In the genomic region with DNA sequence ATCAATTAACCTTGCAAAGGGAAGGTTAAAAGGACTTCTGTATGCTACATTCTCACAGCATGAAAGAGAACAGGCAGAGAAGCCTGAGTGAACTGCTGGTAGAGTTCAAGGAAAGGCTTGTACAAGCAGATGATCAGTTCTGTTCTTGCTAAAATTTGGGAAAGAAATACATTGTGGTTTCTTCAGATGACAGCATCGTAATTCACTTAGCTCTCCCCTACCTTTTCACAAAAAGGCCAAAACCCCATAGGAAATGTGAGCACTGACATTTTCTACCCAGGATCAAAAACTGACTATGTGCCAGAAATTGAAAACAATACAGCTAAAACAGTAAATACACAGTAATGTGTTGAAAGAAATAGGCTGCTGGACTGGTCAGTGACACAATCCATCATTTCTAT, we compare ENCODE assay signal across 27 cellular contexts.
DNase-seq lines count a peak whose midpoint lies in the region; ATAC-seq, FAIRE-seq and TF ChIP-seq lines count a peak whose summit lies in the region.
"Had no signal": no experiment of that assay in that cellular context is flagged by ENCODE, and none has a peak within 500 bp of the region (broad histone marks: within the 10 kb centered on the region; RNA-seq: fewer than 3 reads in every experiment).

No MANE protein-coding gene starts in this region.

- in situ Hi-C loops in astrocyte of the spinal cord (cut with HindIII; ENCODE audit: low sequenced_read_pairs): no loop called here
- in situ Hi-C loops in gastrocnemius medialis (cut with MboI; ENCODE audit: low sequenced_read_pairs in 4 of 4): no loop called here

- H3K4me3 ChIP-seq in astrocyte of the spinal cord (ENCODE audit: low read depth, low read length) (no peak overlapping the region), keratinocyte (ENCODE audit: control insufficient read depth in 2 of 3, extremely low read depth in 1 of 3, insufficient read depth in 2 of 3, low read depth in 1 of 3, low read length in 3 of 3) (no peak overlapping the region), gastrocnemius medialis (no peak overlapping the region)
- H3K4me3 ChIP-seq: BLaER1 had no signal

- H3K27me3 ChIP-seq in keratinocyte (ENCODE audit: control insufficient read depth, extremely low read depth, insufficient read depth, low read length): no peaks in the 10 kb centered on the region
- H3K27me3 ChIP-seq in gastrocnemius medialis: no peaks in the 10 kb centered on the region
- H3K27me3 ChIP-seq: BLaER1 had no signal

- H4K20me1 ChIP-seq in keratinocyte (ENCODE audit: control insufficient read depth, extremely low read depth, insufficient read depth, low read length): no peaks in the 10 kb centered on the region
- H4K20me1 ChIP-seq: BLaER1 had no signal

- dilution Hi-C loops in keratinocyte (cut with MboI; ENCODE audit: extremely low pct_ligation_motif_present, low sequenced_read_pairs): no loop called here

- H3K36me3 ChIP-seq in keratinocyte (ENCODE audit: control insufficient read depth in 2 of 2, extremely low read depth in 1 of 2, insufficient read depth in 2 of 2, low read length in 2 of 2) (no peaks in the 10 kb centered on the region), gastrocnemius medialis (no peaks in the 10 kb centered on the region)
- H3K36me3 ChIP-seq: BLaER1 had no signal

- TF ChIP-seq CTCF in astrocyte of the spinal cord (IDR thresholded peaks at IDR 0.05; ENCODE audit: low read depth, low read length) (no peak), keratinocyte (optimal IDR thresholded peaks at IDR 0.05 in 1 of 3, IDR thresholded peaks at IDR 0.05 in 1 of 3, conservative IDR thresholded peaks at IDR 0.05 in 1 of 3; ENCODE audit: extremely low read depth in 1 of 3, insufficient read depth in 2 of 3, low read length in 3 of 3) (no peak), gastrocnemius medialis (IDR thresholded peaks at IDR 0.05 in 4 of 5, conservative IDR thresholded peaks at IDR 0.05 in 1 of 5) (no peak)

- no peaks in the 10 kb centered on the region for H3K9me3 ChIP-seq in keratinocyte (ENCODE audit: control insufficient read depth, low read depth, low read length)
- no peaks in the 10 kb centered on the region for H3K9me3 ChIP-seq in gastrocnemius medialis
- H3K9me3 ChIP-seq: BLaER1 had no signal

- no peak overlapping the region for H2AFZ ChIP-seq in keratinocyte (ENCODE audit: control insufficient read depth, low read length)
- H2AFZ ChIP-seq: parathyroid adenoma had no signal

- peak; percentile 36 for FAIRE-seq in keratinocyte (lab: Jason Lieb, UNC)
- FAIRE-seq: RCC 7860 had no signal

- ATAC-seq in GM18505 (IDR thresholded peaks at IDR 0.05; ENCODE audit: unreplicated experiment): no peak
- ATAC-seq in gastrocnemius medialis: no peak
- ATAC-seq: HCT116, left lobe of liver, right cardiac atrium had no signal

- peak; percentile 51 for DNase-seq in M059J (ENCODE audit: low read depth)
- peak; percentile 15 for DNase-seq in astrocyte of the spinal cord (ENCODE audit: low read depth, low spot score)
- no peak for DNase-seq in keratinocyte (ENCODE audit: low read depth, low spot score)
- no peak for DNase-seq in RKO (ENCODE audit: low spot score)
- no peak for DNase-seq in activated CD4-positive, alpha-beta T cell treated with anti-CD3 and anti-CD28 coated beads, Interleukin-2, amount 50 U/mL, for 1 hour
- DNase-seq in gastrocnemius medialis: no peak
- DNase-seq: activated CD4-positive, alpha-beta T cell treated with anti-CD3 and anti-CD28 coated beads, Interleukin-2, amount 10 ng/mL, durations not matched to agents 24 days and 14 days; activated gamma-delta T cell; activated naive CD8-positive, alpha-beta T cell treated with anti-CD3 and anti-CD28 coated beads, Interleukin-2, amount 10 ng/mL, durations not matched to agents 7 days and 5 days; activated T-cell treated with anti-CD3 and anti-CD28 coated beads, Interleukin-2, amount 50 U/mL, for 1 hour; immature natural killer cell; Kasumi-1; MV-4-11; NCI-H1436; NCI-H2081 treated with DMSO at 0.1 percent for 48 hours; NCI-H345; NCI-H748 treated with DMSO at 0.1 percent for 48 hours; right cardiac atrium; SIG-M5; stimulated activated CD8-positive, alpha-beta memory T cell treated with anti-CD3 and anti-CD28 coated beads, Interleukin-4, amount 100 ng/mL, for 48 hours; T1000 had no signal

- H3K9me1 ChIP-seq in keratinocyte (ENCODE audit: control insufficient read depth, extremely low read depth, insufficient read depth, low read length): no peaks in the 10 kb centered on the region

- no peak overlapping the region for H3K27ac ChIP-seq in keratinocyte (ENCODE audit: control insufficient read depth, insufficient read depth, low read length)
- H3K27ac ChIP-seq in gastrocnemius medialis: no peak overlapping the region
- H3K27ac ChIP-seq: BLaER1, parathyroid adenoma had no signal

- TF ChIP-seq POLR2A in GM18505 (IDR thresholded peaks at IDR 0.05; ENCODE audit: borderline replicate concordance, extremely low read depth, insufficient read depth, insufficient read length) (no peak), gastrocnemius medialis (IDR thresholded peaks at IDR 0.05) (no peak)

- H3K4me2 ChIP-seq in keratinocyte (ENCODE audit: control insufficient read depth, extremely low read depth, insufficient read depth, low read depth, low read length): no peak overlapping the region
- H3K4me2 ChIP-seq: BLaER1 had no signal

- H3K4me1 ChIP-seq in keratinocyte (ENCODE audit: control insufficient read depth, extremely low read depth, insufficient read depth, low read length) (no peaks in the 10 kb centered on the region), gastrocnemius medialis (no peaks in the 10 kb centered on the region)
- H3K4me1 ChIP-seq: BLaER1, parathyroid adenoma had no signal

- no peaks in the 10 kb centered on the region for H3K79me2 ChIP-seq in keratinocyte (ENCODE audit: control insufficient read depth, insufficient read depth, low read length)
- H3K79me2 ChIP-seq: parathyroid adenoma had no signal

- no peak overlapping the region for H3K9ac ChIP-seq in keratinocyte (ENCODE audit: control insufficient read depth, extremely low read depth, insufficient read depth, low read length)
- H3K9ac ChIP-seq: BLaER1, parathyroid adenoma had no signal

- intact Hi-C loops in gastrocnemius medialis (cut with DNase I; ENCODE audit: low total_unique reads): no loop called here

Comparison
In these comparisons a context has a peak if more than half of its experiments do, and no peak if none do; other contexts are left out.
1. DNase-seq: peak in M059J (single experiment) and astrocyte of the spinal cord (single experiment); none in keratinocyte (single experiment), RKO (single experiment), activated CD4-positive, alpha-beta T cell treated with anti-CD3 and anti-CD28 coated beads, Interleukin-2, amount 50 U/mL, for 1 hour (single experiment) and gastrocnemius medialis (0 of 2).